ENCODE assay signal across 1 cellular context in the genomic region with DNA sequence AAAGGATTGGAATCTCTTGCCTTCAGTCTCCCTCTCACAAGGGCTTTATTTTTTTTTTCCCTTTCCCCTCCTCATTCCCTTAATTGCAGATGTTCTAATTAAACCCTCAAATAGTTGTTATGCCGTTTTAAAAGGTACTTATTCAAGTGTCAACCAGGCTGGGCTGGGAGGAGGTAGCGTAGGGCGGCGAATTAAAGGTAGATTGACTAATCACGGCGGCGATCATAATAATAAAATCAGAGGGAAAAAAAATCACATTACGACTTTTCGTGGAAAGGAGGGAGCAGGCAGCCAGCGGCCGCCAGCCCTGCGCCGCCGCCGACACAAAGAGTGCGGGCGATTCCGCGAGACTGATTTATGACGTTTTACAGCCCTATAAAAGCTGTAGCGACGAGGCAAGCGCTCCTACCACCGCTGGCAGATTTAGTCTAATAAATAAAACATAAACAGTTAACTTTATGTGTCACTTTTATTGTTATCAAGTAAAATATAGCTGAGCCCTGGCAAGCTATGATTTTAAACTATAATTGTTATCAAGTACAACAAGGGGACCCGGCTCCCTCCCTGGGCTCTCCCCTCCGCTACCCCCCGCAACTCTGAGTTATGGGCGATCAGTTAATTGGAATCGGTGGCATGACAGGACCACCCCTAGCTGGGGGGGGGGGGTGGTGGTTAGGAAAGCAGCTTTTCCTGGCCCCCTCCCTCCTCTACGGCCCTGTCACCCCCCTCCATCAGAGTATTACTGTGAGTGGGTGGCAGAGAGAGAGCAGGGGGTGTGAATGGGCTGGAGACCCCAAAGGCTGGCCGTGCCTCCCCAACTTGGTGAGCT.
TF ChIP-seq lines count a peak whose summit lies in the region.

No MANE protein-coding gene starts in this region.

TF ChIP-seq in H1, 55 proteins besides CTCF, POLR2A, EP300 and RAD21:
- TF ChIP-seq EZH2 (IDR thresholded peaks at IDR 0.05; ENCODE audit: low read depth, low read length, severe bottlenecking) (peak; percentile 82), RXRA (IDR thresholded peaks at IDR 0.05; ENCODE audit: insufficient read depth, low read depth, low read length) (no peak), BRCA1 (IDR thresholded peaks at IDR 0.05; ENCODE audit: low read depth, low read length) (no peak), SAP30 (IDR thresholded peaks at IDR 0.05; ENCODE audit: insufficient read depth, insufficient replicate concordance, low read length) (no peak), CTBP2 (IDR thresholded peaks at IDR 0.05; ENCODE audit: borderline replicate concordance, insufficient read depth, insufficient read length, low read length) (no peak), SUZ12 (IDR thresholded peaks at IDR 0.05; ENCODE audit: low read length) (peak; percentile 81), SIN3A (conservative IDR thresholded peaks at IDR 0.05 in 1 of 2, IDR thresholded peaks at IDR 0.05 in 1 of 2; ENCODE audit: low read depth in 1 of 2, low read length in 2 of 2) (no peak), CBX8 (IDR thresholded peaks at IDR 0.05; ENCODE audit: borderline replicate concordance, low read depth, low read length) (peak; percentile 88; the same call in 1 of the 2 replicates), RNF2 (IDR thresholded peaks at IDR 0.05; ENCODE audit: borderline replicate concordance, low read depth, low read length, missing control alignments, poor library complexity, severe bottlenecking) (peak; percentile 46)
